Comparison of ENCODE assay signal across 1 cellular context in genomic region chr18:79374408-79375171, GRCh38.
TF ChIP-seq lines count a peak whose summit lies in the region.

No MANE protein-coding gene starts in this region.

TF ChIP-seq in GM12878, 131 proteins besides CTCF, POLR2A, EP300 and RAD21 (continued from another document):
- TF ChIP-seq CUX1 (IDR thresholded peaks at IDR 0.05; ENCODE audit: insufficient replicate concordance, low read depth, low read length): no peak
- TF ChIP-seq USF2 (IDR thresholded peaks at IDR 0.05; ENCODE audit: borderline replicate concordance, low read depth, low read length): peak; percentile 6; the same call in 1 of the 2 replicates
- TF ChIP-seq, protein P1, sequence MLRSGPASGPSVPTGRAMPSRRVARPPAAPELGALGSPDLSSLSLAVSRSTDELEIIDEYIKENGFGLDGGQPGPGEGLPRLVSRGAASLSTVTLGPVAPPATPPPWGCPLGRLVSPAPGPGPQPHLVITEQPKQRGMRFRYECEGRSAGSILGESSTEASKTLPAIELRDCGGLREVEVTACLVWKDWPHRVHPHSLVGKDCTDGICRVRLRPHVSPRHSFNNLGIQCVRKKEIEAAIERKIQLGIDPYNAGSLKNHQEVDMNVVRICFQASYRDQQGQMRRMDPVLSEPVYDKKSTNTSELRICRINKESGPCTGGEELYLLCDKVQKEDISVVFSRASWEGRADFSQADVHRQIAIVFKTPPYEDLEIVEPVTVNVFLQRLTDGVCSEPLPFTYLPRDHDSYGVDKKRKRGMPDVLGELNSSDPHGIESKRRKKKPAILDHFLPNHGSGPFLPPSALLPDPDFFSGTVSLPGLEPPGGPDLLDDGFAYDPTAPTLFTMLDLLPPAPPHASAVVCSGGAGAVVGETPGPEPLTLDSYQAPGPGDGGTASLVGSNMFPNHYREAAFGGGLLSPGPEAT (IDR thresholded peaks at IDR 0.05; ENCODE audit: low read depth): 0 out of 2 replicates have a peak, but pooled peaks have one; percentile 16
- no peak for TF ChIP-seq ZBTB33 (IDR thresholded peaks at IDR 0.05)
- no peak for TF ChIP-seq KLF5 (IDR thresholded peaks at IDR 0.05; ENCODE audit: partially characterized antibody)
- TF ChIP-seq SMC3 (IDR thresholded peaks at IDR 0.05; ENCODE audit: borderline replicate concordance, low read length): no peak
- TF ChIP-seq SPI1 (IDR thresholded peaks at IDR 0.05; ENCODE audit: borderline replicate concordance, insufficient read depth, low read depth, low read length): peak; percentile 83
- 0 out of 2 replicates have a peak, but pooled peaks have one; percentile 31 for TF ChIP-seq NBN (IDR thresholded peaks at IDR 0.05)
- no peak for TF ChIP-seq HCFC1 (IDR thresholded peaks at IDR 0.05; ENCODE audit: low read length)
- TF ChIP-seq, protein P2, sequence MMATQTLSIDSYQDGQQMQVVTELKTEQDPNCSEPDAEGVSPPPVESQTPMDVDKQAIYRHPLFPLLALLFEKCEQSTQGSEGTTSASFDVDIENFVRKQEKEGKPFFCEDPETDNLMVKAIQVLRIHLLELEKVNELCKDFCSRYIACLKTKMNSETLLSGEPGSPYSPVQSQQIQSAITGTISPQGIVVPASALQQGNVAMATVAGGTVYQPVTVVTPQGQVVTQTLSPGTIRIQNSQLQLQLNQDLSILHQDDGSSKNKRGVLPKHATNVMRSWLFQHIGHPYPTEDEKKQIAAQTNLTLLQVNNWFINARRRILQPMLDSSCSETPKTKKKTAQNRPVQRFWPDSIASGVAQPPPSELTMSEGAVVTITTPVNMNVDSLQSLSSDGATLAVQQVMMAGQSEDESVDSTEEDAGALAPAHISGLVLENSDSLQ (IDR thresholded peaks at IDR 0.05): no peak
